Comparison of ENCODE assay signal across 14 cellular contexts in the genomic region with DNA sequence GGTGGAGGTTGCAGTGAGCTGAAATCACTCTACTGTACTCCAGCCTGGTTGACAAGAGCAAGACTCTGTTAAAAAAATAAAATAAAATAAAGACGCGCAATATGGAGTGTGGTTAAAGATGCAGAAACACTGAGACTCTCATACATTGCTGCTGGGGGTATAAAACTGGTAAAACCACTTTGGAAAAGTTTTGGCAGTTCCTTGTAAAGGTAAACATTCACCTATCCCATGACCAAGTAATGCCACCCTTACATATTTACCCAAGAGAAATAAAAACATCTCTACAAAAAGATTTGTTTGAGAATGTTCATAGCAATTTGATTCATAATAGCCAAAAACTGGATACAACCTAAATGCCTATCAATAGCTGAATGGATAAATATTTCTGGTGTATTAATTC.
A peak's percentile ranks its signal among the peaks of the same experiment; 100 is the strongest.
DNase-seq lines count a peak whose midpoint lies in the region; ATAC-seq and TF ChIP-seq lines count a peak whose summit lies in the region.
"Had no signal": no experiment of that assay in that cellular context is flagged by ENCODE, and none has a peak within 500 bp of the region (broad histone marks: within the 10 kb centered on the region; RNA-seq: fewer than 3 reads in every experiment).

No MANE protein-coding gene starts in this region.

- TF ChIP-seq CTCF in LNCaP clone FGC (IDR thresholded peaks at IDR 0.05; ENCODE audit: control insufficient read depth, extremely low read depth, insufficient read depth) = no peak

- H3K4me3 Mint-ChIP-seq in naive B cell = peak overlapping the region in 3 of 8 donors; percentile 37 to 60 (median 41)
- H3K4me3 Mint-ChIP-seq: CD4-positive, CD25-positive, alpha-beta regulatory T cell; HFFc6 had no signal

- peak; percentile 84 for DNase-seq in LNCaP clone FGC (ENCODE audit: low read depth)
- no peak for DNase-seq in left colon
- no peak for DNase-seq in naive B cell
- DNase-seq in AML-193 (lab: John Stamatoyannopoulos, UW) = no peak
- DNase-seq in NCI-H2029 treated with DMSO at 0.1 percent for 48 hours (lab: John Stamatoyannopoulos, UW) = no peak
- no peak for DNase-seq in SK-N-DZ (ENCODE audit: low spot score)
- DNase-seq: CD4-positive, CD25-positive, alpha-beta regulatory T cell; DMS53; GF-D8; HCEC 1CT; HFFc6 had no signal

- H3K4me1 Mint-ChIP-seq in naive B cell = peaks cover 41 to 57% (median 44%) of the 10 kb centered on the region in 3 donors
- H3K4me1 Mint-ChIP-seq: CD4-positive, CD25-positive, alpha-beta regulatory T cell had no signal

- H3K4me3 ChIP-seq in LNCaP clone FGC (ENCODE audit: low read depth, low read length) = no peak overlapping the region
- H3K4me3 ChIP-seq: A549, BLaER1 had no signal

- peaks cover 4 to 20% (median 14%) of the 10 kb centered on the region in 7 donors for H3K9me3 Mint-ChIP-seq in naive B cell

- peaks cover 0 to 8% of the 10 kb centered on the region in 2 donors for H3K36me3 Mint-ChIP-seq in naive B cell
- H3K36me3 Mint-ChIP-seq: CD4-positive, CD25-positive, alpha-beta regulatory T cell had no signal

- no peaks in the 10 kb centered on the region for H3K27me3 Mint-ChIP-seq in naive B cell
- H3K27me3 Mint-ChIP-seq: CD4-positive, CD25-positive, alpha-beta regulatory T cell had no signal

- H3K27ac Mint-ChIP-seq in naive B cell = peak overlapping the region in 4 of 6 donors; percentile 62 to 94 (median 80)
- H3K27ac Mint-ChIP-seq: HFFc6 had no signal

- intact Hi-C loops in left colon (cut with DNase I, micrococcal nuclease) = no loop called here

- ATAC-seq in left colon (peak; percentile 60), naive B cell (ENCODE audit: low read depth in 2 of 2) (no peak), HG03108 (IDR thresholded peaks at IDR 0.05; ENCODE audit: unreplicated experiment) (no peak)
- ATAC-seq: A549 had no signal
